In the genomic region with DNA sequence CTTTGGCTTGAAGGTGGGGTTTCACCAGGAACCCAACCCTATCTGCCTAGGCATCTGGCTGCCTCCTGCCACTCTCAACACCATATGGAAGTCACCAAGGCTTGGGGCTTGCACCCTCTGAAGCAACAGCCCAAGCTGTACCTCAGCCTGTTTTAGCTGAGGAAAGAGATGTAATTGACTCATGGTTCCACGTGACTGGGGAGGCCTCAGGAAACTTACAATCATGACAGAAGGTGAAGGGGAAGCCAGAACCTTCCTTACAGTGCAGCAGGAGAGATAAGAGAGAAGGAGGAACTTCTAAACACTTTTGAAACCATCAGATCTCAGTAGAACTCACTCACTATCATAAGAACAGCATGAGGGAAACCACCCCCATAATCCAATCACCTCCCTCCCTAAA, we compare ENCODE assay signal across 24 cellular contexts. TPM values are rescaled to one million over a fixed set of nuclear protein-coding genes. Genes with fewer than 3 reads are reported as not detected.
"Had no signal": no experiment of that assay in that cellular context is flagged by ENCODE, and none has a peak within 500 bp of the region (broad histone marks: within the 10 kb centered on the region; RNA-seq: fewer than 3 reads in every experiment).

No MANE protein-coding gene starts in this region.

- H3K9me3 Mint-ChIP-seq: neural progenitor cell had no signal

- H3K79me2 ChIP-seq: hepatocyte had no signal

- H3K4me3 Mint-ChIP-seq: activated CD4-positive, alpha-beta T cell treated with anti-CD3 and anti-CD28 coated beads, Interleukin-2, amount 10 ng/mL, durations not matched to agents 24 days and 14 days; activated naive CD8-positive, alpha-beta T cell treated with anti-CD3 and anti-CD28 coated beads, Interleukin-2, amount 10 ng/mL, durations not matched to agents 7 days and 5 days; endodermal cell; neural progenitor cell; WTC11 had no signal

- DNase-seq: activated gamma-delta T cell; activated naive CD8-positive, alpha-beta T cell treated with anti-CD3 and anti-CD28 coated beads, Interleukin-2, amount 10 ng/mL, durations not matched to agents 7 days and 5 days; activated T-cell treated with anti-CD3 and anti-CD28 coated beads, Interleukin-2, amount 50 U/mL, for 1 hour; anterior cingulate cortex; dermis blood vessel endothelial cell; endodermal cell; erythroblast; kidney; left ventricle myocardium inferior; mesenchymal stem cell; pancreas; retina; stimulated activated CD4-positive, alpha-beta T cell treated with anti-CD3 and anti-CD28 coated beads, Interleukin-15, amount 100 ng/mL, for 24 hours; stimulated activated CD4-positive, alpha-beta T cell treated with anti-CD3 and anti-CD28 coated beads, Interleukin-4, amount 100 ng/mL, for 24 hours; T1000; thyroid gland had no signal

- H3K9ac ChIP-seq: neural progenitor cell had no signal

- H3K36me3 Mint-ChIP-seq: neural progenitor cell had no signal

- H2AFZ ChIP-seq: hepatocyte, neural progenitor cell had no signal

- H3K4me2 ChIP-seq: hepatocyte, neural progenitor cell had no signal

- H3K36me3 ChIP-seq: left ventricle myocardium inferior, neural progenitor cell, pancreas, thyroid gland, vagina had no signal

- H3K4me3 ChIP-seq: breast epithelium, hepatocyte, left ventricle myocardium inferior, neural progenitor cell, pancreas, thyroid gland, vagina had no signal

- H3K27me3 ChIP-seq: breast epithelium, hepatocyte, neural progenitor cell, pancreas, thyroid gland, vagina had no signal

- H3K9me3 ChIP-seq: breast epithelium, left ventricle myocardium inferior, pancreas, thyroid gland, vagina had no signal

- H3K4me1 Mint-ChIP-seq: neural progenitor cell had no signal

- H3K27me3 Mint-ChIP-seq: activated CD4-positive, alpha-beta T cell treated with anti-CD3 and anti-CD28 coated beads, Interleukin-2, amount 10 ng/mL, durations not matched to agents 24 days and 14 days; activated naive CD8-positive, alpha-beta T cell treated with anti-CD3 and anti-CD28 coated beads, Interleukin-2, amount 10 ng/mL, durations not matched to agents 7 days and 5 days had no signal

- H3K27ac Mint-ChIP-seq: activated CD4-positive, alpha-beta T cell treated with anti-CD3 and anti-CD28 coated beads, Interleukin-2, amount 10 ng/mL, durations not matched to agents 24 days and 14 days; activated naive CD8-positive, alpha-beta T cell treated with anti-CD3 and anti-CD28 coated beads, Interleukin-2, amount 10 ng/mL, durations not matched to agents 7 days and 5 days; endodermal cell; neural progenitor cell; WTC11 had no signal

- H3K27ac ChIP-seq: breast epithelium, hepatocyte, left ventricle myocardium inferior, neural progenitor cell, pancreas, thyroid gland, vagina had no signal

- H3K4me1 ChIP-seq: breast epithelium, pancreas, thyroid gland, vagina had no signal

- ATAC-seq: pancreas, WTC11 had no signal

RNA-seq across cellular contexts. Expression of a gene that starts 26.9 kb away (rescaled TPM):
- total RNA-seq: activated CD4-positive, alpha-beta T cell treated with anti-CD3 and anti-CD28 coated beads, Interleukin-2, amount 10 ng/mL, durations not matched to agents 24 days and 14 days; activated CD8-positive, alpha-beta memory T cell treated with anti-CD3 and anti-CD28 coated beads for 36 hours; activated naive CD8-positive, alpha-beta T cell treated with anti-CD3 and anti-CD28 coated beads, Interleukin-2, amount 10 ng/mL, durations not matched to agents 7 days and 5 days; breast epithelium; cerebellum; dermis blood vessel endothelial cell; hepatocyte; kidney; left ventricle myocardium inferior; pancreas; thyroid gland; vagina; WTC11 had no signal
- polyA plus RNA-seq: hepatocyte, pancreas had no signal

RNA-seq across cellular contexts. Expression of a gene that starts 29.5 kb away (rescaled TPM):
- total RNA-seq: activated CD4-positive, alpha-beta T cell treated with anti-CD3 and anti-CD28 coated beads, Interleukin-2, amount 10 ng/mL, durations not matched to agents 24 days and 14 days; activated CD8-positive, alpha-beta memory T cell treated with anti-CD3 and anti-CD28 coated beads for 36 hours; hepatocyte; WTC11 had no signal
